Comparison of ENCODE assay signal across 8 cellular contexts in genomic region chr7:105678811-105679495, GRCh38.
DNase-seq lines count a peak whose midpoint lies in the region; ATAC-seq, FAIRE-seq and TF ChIP-seq lines count a peak whose summit lies in the region.

No MANE protein-coding gene starts in this region.

- FAIRE-seq in frontal cortex (lab: Jason Lieb, UNC): no peak

- H3K27ac Mint-ChIP-seq in CD4-positive, CD25-positive, alpha-beta regulatory T cell: peak overlapping the region; percentile 96 to 99 (median 99)

- peaks cover 24% of the 10 kb centered on the region for H3K36me3 Mint-ChIP-seq in CD4-positive, CD25-positive, alpha-beta regulatory T cell

- H3K4me1 Mint-ChIP-seq in CD4-positive, CD25-positive, alpha-beta regulatory T cell: peaks cover 59 to 95% (median 73%) of the 10 kb centered on the region in 4 donors

- intact Hi-C loops in mucosa of descending colon (cut with DNase I, micrococcal nuclease) (no loop called here), upper lobe of right lung (cut with DNase I) (no loop called here)

- peak overlapping the region; percentile 75 for H3K4me3 ChIP-seq in CD4-positive, CD25-positive, alpha-beta regulatory T cell (ENCODE audit: low read depth, low read length)
- H3K4me3 ChIP-seq in mucosa of descending colon (no peak overlapping the region), upper lobe of right lung (peak overlapping the region; percentile 46)

- peaks cover 59% of the 10 kb centered on the region for H3K4me1 ChIP-seq in CD4-positive, CD25-positive, alpha-beta regulatory T cell (ENCODE audit: control insufficient read depth, insufficient read depth, low read length, poor library complexity, severe bottlenecking)
- H3K4me1 ChIP-seq in mucosa of descending colon (ENCODE audit: low read depth): peaks cover 22% of the 10 kb centered on the region
- H3K4me1 ChIP-seq in upper lobe of right lung: peaks cover 61% of the 10 kb centered on the region

- H3K9me3 ChIP-seq in CD4-positive, CD25-positive, alpha-beta regulatory T cell (ENCODE audit: control insufficient read depth in 2 of 2, low read length in 2 of 2): no peaks in the 10 kb centered on the region
- H3K9me3 ChIP-seq in mucosa of descending colon (no peaks in the 10 kb centered on the region), upper lobe of right lung (no peaks in the 10 kb centered on the region)

- ATAC-seq in CD4-positive, CD25-positive, alpha-beta regulatory T cell (ENCODE audit: low read depth in 2 of 2): no peak
- ATAC-seq in GM21576 (IDR thresholded peaks at IDR 0.05; ENCODE audit: unreplicated experiment): peak; percentile 50
- peak; percentile 89 for ATAC-seq in mucosa of descending colon
- peak; percentile 86 for ATAC-seq in upper lobe of right lung

- H3K4me3 Mint-ChIP-seq in CD4-positive, CD25-positive, alpha-beta regulatory T cell: peak overlapping the region; percentile 64 to 90 (median 76)

- peaks cover 8% of the 10 kb centered on the region for H3K36me3 ChIP-seq in CD4-positive, CD25-positive, alpha-beta regulatory T cell (ENCODE audit: control insufficient read depth, insufficient read depth, low read length)
- H3K36me3 ChIP-seq in mucosa of descending colon (ENCODE audit: low read depth) (no peaks in the 10 kb centered on the region), upper lobe of right lung (no peaks in the 10 kb centered on the region)

- H3K27me3 Mint-ChIP-seq in CD4-positive, CD25-positive, alpha-beta regulatory T cell: no peaks in the 10 kb centered on the region

- H3K27me3 ChIP-seq in CD4-positive, CD25-positive, alpha-beta regulatory T cell (ENCODE audit: control insufficient read depth, insufficient read depth, low read length): no peaks in the 10 kb centered on the region
- no peaks in the 10 kb centered on the region for H3K27me3 ChIP-seq in upper lobe of right lung

- H3K9me3 Mint-ChIP-seq in CD4-positive, CD25-positive, alpha-beta regulatory T cell: no peaks in the 10 kb centered on the region

- DNase-seq in CD4-positive, CD25-positive, alpha-beta regulatory T cell: peak in 1 of 3 donors; percentile 43
- DNase-seq in dermis blood vessel endothelial cell: peak; percentile 65
- DNase-seq in mucosa of descending colon: peak; percentile 81 to 88 (median 81)
- peak; percentile 82 for DNase-seq in upper lobe of right lung
- no peak for DNase-seq in frontal cortex (ENCODE audit: low spot score in 2 of 2)
- DNase-seq in superior temporal gyrus (ENCODE audit: extremely low spot score): no peak

- peak overlapping the region; percentile 85 for H3K27ac ChIP-seq in CD4-positive, CD25-positive, alpha-beta regulatory T cell (ENCODE audit: insufficient read depth, low read length, poor library complexity, severe bottlenecking)
- H3K27ac ChIP-seq in upper lobe of right lung: peak overlapping the region; percentile 63

- no peak for TF ChIP-seq CTCF in mucosa of descending colon (IDR thresholded peaks at IDR 0.05)
- TF ChIP-seq CTCF in upper lobe of right lung (IDR thresholded peaks at IDR 0.05): no peak

TF ChIP-seq in PFSK-1, 5 proteins besides CTCF, POLR2A, EP300 and RAD21:
- no peak for TF ChIP-seq SIN3A (IDR thresholded peaks at IDR 0.05; ENCODE audit: borderline replicate concordance, insufficient read depth, low read length)
- TF ChIP-seq FOXP2 (optimal IDR thresholded peaks at IDR 0.05; ENCODE audit: borderline replicate concordance, extremely low read depth, extremely low read length, insufficient read depth): peak; percentile 58
- TF ChIP-seq POLR2AphosphoS5 (IDR thresholded peaks at IDR 0.05; ENCODE audit: low read depth, low read length): no peak
- TF ChIP-seq TAF1 (IDR thresholded peaks at IDR 0.05; ENCODE audit: borderline replicate concordance, insufficient read depth, low read length): no peak
- TF ChIP-seq, protein P1, sequence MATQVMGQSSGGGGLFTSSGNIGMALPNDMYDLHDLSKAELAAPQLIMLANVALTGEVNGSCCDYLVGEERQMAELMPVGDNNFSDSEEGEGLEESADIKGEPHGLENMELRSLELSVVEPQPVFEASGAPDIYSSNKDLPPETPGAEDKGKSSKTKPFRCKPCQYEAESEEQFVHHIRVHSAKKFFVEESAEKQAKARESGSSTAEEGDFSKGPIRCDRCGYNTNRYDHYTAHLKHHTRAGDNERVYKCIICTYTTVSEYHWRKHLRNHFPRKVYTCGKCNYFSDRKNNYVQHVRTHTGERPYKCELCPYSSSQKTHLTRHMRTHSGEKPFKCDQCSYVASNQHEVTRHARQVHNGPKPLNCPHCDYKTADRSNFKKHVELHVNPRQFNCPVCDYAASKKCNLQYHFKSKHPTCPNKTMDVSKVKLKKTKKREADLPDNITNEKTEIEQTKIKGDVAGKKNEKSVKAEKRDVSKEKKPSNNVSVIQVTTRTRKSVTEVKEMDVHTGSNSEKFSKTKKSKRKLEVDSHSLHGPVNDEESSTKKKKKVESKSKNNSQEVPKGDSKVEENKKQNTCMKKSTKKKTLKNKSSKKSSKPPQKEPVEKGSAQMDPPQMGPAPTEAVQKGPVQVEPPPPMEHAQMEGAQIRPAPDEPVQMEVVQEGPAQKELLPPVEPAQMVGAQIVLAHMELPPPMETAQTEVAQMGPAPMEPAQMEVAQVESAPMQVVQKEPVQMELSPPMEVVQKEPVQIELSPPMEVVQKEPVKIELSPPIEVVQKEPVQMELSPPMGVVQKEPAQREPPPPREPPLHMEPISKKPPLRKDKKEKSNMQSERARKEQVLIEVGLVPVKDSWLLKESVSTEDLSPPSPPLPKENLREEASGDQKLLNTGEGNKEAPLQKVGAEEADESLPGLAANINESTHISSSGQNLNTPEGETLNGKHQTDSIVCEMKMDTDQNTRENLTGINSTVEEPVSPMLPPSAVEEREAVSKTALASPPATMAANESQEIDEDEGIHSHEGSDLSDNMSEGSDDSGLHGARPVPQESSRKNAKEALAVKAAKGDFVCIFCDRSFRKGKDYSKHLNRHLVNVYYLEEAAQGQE (IDR thresholded peaks at IDR 0.05; ENCODE audit: insufficient read depth in 1 of 2, low read depth in 2 of 2, low read length in 2 of 2): no peak
TF ChIP-seq in PFSK-1: peak in this region for 1.

Comparison
In these comparisons a context has a peak if more than half of its experiments do, and no peak if none do; other contexts are left out.
1. ATAC-seq: peak in GM21576 (single experiment), mucosa of descending colon (single experiment) and upper lobe of right lung (single experiment); none in CD4-positive, CD25-positive, alpha-beta regulatory T cell (0 of 2).
2. DNase-seq: peak in dermis blood vessel endothelial cell (single experiment), mucosa of descending colon (3 of 3) and upper lobe of right lung (single experiment); none in frontal cortex (0 of 2) and superior temporal gyrus (single experiment).